8 cellular contexts compared by ENCODE assay signal in the genomic region with DNA sequence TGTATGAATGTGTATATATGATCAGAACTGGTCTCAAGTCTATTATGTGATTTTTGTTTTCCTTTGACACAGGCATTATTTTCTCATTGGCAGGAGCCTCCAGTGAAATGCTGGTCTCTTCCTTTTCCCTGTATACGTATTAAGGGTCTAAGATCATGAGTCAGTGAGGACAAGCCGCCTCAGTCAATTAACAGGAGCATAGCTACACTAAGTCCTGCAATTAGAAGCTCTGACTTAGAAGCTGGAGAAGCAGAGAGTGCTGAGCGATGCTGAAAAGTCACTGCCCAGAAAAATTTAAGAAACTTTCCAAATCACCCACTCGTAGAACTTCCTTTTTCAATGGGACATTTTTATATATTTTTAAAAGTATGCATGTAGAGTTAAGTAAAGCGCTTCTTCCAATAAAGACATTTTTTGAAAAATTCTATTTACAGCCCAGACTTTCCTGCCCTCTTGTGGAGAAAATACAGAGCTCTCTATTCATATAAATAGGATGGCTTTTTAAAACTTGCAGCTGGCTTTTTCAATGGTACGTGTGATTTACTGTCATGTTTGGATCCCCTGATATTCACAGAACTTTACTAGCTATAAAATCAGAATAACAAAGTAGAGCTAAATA.
DNase-seq lines count a peak whose midpoint lies in the region; ATAC-seq and TF ChIP-seq lines count a peak whose summit lies in the region.

No MANE protein-coding gene starts in this region.

- no peak overlapping the region for H3K27ac ChIP-seq in HUES64 (ENCODE audit: low read depth, low read length)
- no peak overlapping the region for H3K27ac ChIP-seq in WERI-Rb-1
- no peak overlapping the region for H3K27ac ChIP-seq in liver (ENCODE audit: low read depth in 1 of 2, low read length in 2 of 2)

- DNase-seq in BE2C (no peak), WERI-Rb-1 (no peak), epidermal melanocyte (ENCODE audit: insufficient read length, low spot score) (no peak), NCI-H1105 (lab: John Stamatoyannopoulos, UW) (no peak)
- DNase-seq in stimulated activated naive CD4-positive, alpha-beta T cell treated with Interleukin-2 at 50 U/mL for 16 hours (lab: John Stamatoyannopoulos, UW) = no peak

- H3K4me3 ChIP-seq in BE2C (ENCODE audit: low read depth, low read length) (no peak overlapping the region), HUES64 (ENCODE audit: low read length) (peak overlapping the region; percentile 29), WERI-Rb-1 (ENCODE audit: low read depth, low read length) (no peak overlapping the region), liver (ENCODE audit: low read depth in 1 of 3, low read length in 3 of 3) (no peak overlapping the region)

- H3K4me1 ChIP-seq in BE2C (no peaks in the 10 kb centered on the region), HUES64 (ENCODE audit: insufficient read depth, low read length) (peaks cover 7% of the 10 kb centered on the region), liver (ENCODE audit: control insufficient read depth in 4 of 4, insufficient read depth in 4 of 4, low read length in 3 of 4) (no peaks in the 10 kb centered on the region)

- 43% methylated on average over 3 of the region's 6 CpGs for WGBS in HUES64
- 35% methylated on average over 6 of the region's 6 CpGs for WGBS in liver

- peak; percentile 89 to 94 for TF ChIP-seq RAD21 in liver (IDR thresholded peaks at IDR 0.05)

- H3K9me3 ChIP-seq in BE2C (no peaks in the 10 kb centered on the region), HUES64 (ENCODE audit: insufficient read depth, low read depth, low read length) (no peaks in the 10 kb centered on the region), WERI-Rb-1 (ENCODE audit: severe bottlenecking) (no peaks in the 10 kb centered on the region), liver (ENCODE audit: control insufficient read depth in 4 of 4, low read length in 3 of 4) (no peaks in the 10 kb centered on the region)

- peak; percentile 44 for TF ChIP-seq CTCF in BE2C (IDR thresholded peaks at IDR 0.05; ENCODE audit: low read depth, low read length)
- TF ChIP-seq CTCF in WERI-Rb-1 (IDR thresholded peaks at IDR 0.05; ENCODE audit: low read depth, low read length) = 0 out of 2 replicates have a peak, but pooled peaks have one; percentile 2
- peak; percentile 68 for TF ChIP-seq CTCF in liver (IDR thresholded peaks at IDR 0.05; ENCODE audit: low read depth, low read length, missing input control)

- H3K9ac ChIP-seq in HUES64 (ENCODE audit: low read depth, low read length) = no peak overlapping the region
- H3K9ac ChIP-seq in liver (ENCODE audit: low read depth in 1 of 2, low read length in 2 of 2) = no peak overlapping the region

- no peak for ATAC-seq in HG03565 (IDR thresholded peaks at IDR 0.05; ENCODE audit: unreplicated experiment)

- H3K36me3 ChIP-seq in BE2C (no peaks in the 10 kb centered on the region), HUES64 (ENCODE audit: insufficient read depth, low read length) (no peaks in the 10 kb centered on the region), WERI-Rb-1 (no peaks in the 10 kb centered on the region), liver (ENCODE audit: control insufficient read depth in 4 of 4, insufficient read depth in 3 of 4, low read depth in 1 of 4, low read length in 3 of 4) (no peaks in the 10 kb centered on the region)

- H3K27me3 ChIP-seq in BE2C (no peaks in the 10 kb centered on the region), HUES64 (ENCODE audit: insufficient read depth, low read length) (no peaks in the 10 kb centered on the region), WERI-Rb-1 (ENCODE audit: insufficient read depth, low read depth, severe bottlenecking) (peaks cover 5% of the 10 kb centered on the region), liver (ENCODE audit: control insufficient read depth in 4 of 4, insufficient read depth in 4 of 4, low read length in 3 of 4) (no peaks in the 10 kb centered on the region)

TF ChIP-seq in liver, 16 proteins besides CTCF, POLR2A, EP300 and RAD21:
- TF ChIP-seq FOXA2 (IDR thresholded peaks at IDR 0.05) = no peak
- TF ChIP-seq RXRA (IDR thresholded peaks at IDR 0.05) = no peak
- no peak for TF ChIP-seq FOXA1 (IDR thresholded peaks at IDR 0.05)
- no peak for TF ChIP-seq EGR1 (IDR thresholded peaks at IDR 0.05; ENCODE audit: low read depth in 2 of 2)
- no peak for TF ChIP-seq NR2F2 (IDR thresholded peaks at IDR 0.05)
- TF ChIP-seq HNF4G (IDR thresholded peaks at IDR 0.05) = no peak
- TF ChIP-seq, protein P1, sequence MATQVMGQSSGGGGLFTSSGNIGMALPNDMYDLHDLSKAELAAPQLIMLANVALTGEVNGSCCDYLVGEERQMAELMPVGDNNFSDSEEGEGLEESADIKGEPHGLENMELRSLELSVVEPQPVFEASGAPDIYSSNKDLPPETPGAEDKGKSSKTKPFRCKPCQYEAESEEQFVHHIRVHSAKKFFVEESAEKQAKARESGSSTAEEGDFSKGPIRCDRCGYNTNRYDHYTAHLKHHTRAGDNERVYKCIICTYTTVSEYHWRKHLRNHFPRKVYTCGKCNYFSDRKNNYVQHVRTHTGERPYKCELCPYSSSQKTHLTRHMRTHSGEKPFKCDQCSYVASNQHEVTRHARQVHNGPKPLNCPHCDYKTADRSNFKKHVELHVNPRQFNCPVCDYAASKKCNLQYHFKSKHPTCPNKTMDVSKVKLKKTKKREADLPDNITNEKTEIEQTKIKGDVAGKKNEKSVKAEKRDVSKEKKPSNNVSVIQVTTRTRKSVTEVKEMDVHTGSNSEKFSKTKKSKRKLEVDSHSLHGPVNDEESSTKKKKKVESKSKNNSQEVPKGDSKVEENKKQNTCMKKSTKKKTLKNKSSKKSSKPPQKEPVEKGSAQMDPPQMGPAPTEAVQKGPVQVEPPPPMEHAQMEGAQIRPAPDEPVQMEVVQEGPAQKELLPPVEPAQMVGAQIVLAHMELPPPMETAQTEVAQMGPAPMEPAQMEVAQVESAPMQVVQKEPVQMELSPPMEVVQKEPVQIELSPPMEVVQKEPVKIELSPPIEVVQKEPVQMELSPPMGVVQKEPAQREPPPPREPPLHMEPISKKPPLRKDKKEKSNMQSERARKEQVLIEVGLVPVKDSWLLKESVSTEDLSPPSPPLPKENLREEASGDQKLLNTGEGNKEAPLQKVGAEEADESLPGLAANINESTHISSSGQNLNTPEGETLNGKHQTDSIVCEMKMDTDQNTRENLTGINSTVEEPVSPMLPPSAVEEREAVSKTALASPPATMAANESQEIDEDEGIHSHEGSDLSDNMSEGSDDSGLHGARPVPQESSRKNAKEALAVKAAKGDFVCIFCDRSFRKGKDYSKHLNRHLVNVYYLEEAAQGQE (IDR thresholded peaks at IDR 0.05) = no peak
- TF ChIP-seq, protein P2, sequence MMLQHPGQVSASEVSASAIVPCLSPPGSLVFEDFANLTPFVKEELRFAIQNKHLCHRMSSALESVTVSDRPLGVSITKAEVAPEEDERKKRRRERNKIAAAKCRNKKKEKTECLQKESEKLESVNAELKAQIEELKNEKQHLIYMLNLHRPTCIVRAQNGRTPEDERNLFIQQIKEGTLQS (IDR thresholded peaks at IDR 0.05) = no peak
- no peak for TF ChIP-seq SP1 (IDR thresholded peaks at IDR 0.05)
- no peak for TF ChIP-seq YY1 (IDR thresholded peaks at IDR 0.05)
- TF ChIP-seq GABPA (IDR thresholded peaks at IDR 0.05 in 1 of 2, conservative IDR thresholded peaks at IDR 0.05 in 1 of 2) = no peak
- no peak for TF ChIP-seq JUND (IDR thresholded peaks at IDR 0.05)
- no peak for TF ChIP-seq HNF4A (conservative IDR thresholded peaks at IDR 0.05)
- TF ChIP-seq, protein P3, sequence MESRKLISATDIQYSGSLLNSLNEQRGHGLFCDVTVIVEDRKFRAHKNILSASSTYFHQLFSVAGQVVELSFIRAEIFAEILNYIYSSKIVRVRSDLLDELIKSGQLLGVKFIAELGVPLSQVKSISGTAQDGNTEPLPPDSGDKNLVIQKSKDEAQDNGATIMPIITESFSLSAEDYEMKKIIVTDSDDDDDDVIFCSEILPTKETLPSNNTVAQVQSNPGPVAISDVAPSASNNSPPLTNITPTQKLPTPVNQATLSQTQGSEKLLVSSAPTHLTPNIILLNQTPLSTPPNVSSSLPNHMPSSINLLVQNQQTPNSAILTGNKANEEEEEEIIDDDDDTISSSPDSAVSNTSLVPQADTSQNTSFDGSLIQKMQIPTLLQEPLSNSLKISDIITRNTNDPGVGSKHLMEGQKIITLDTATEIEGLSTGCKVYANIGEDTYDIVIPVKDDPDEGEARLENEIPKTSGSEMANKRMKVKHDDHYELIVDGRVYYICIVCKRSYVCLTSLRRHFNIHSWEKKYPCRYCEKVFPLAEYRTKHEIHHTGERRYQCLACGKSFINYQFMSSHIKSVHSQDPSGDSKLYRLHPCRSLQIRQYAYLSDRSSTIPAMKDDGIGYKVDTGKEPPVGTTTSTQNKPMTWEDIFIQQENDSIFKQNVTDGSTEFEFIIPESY (IDR thresholded peaks at IDR 0.05) = no peak
- TF ChIP-seq, protein P4, sequence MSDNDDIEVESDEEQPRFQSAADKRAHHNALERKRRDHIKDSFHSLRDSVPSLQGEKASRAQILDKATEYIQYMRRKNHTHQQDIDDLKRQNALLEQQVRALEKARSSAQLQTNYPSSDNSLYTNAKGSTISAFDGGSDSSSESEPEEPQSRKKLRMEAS (IDR thresholded peaks at IDR 0.05) = no peak
- no peak for TF ChIP-seq TAF1 (conservative IDR thresholded peaks at IDR 0.05)
TF ChIP-seq in liver: peak in this region for 0.

Comparison
In these comparisons a context has a peak if more than half of its experiments do, and no peak if none do; other contexts are left out.
1. CTCF ChIP-seq: peak in every context shown above with its lines; median percentile 68 in liver; 44 in BE2C; 2 in WERI-Rb-1.